1 cellular context compared by ENCODE assay signal in the genomic region with DNA sequence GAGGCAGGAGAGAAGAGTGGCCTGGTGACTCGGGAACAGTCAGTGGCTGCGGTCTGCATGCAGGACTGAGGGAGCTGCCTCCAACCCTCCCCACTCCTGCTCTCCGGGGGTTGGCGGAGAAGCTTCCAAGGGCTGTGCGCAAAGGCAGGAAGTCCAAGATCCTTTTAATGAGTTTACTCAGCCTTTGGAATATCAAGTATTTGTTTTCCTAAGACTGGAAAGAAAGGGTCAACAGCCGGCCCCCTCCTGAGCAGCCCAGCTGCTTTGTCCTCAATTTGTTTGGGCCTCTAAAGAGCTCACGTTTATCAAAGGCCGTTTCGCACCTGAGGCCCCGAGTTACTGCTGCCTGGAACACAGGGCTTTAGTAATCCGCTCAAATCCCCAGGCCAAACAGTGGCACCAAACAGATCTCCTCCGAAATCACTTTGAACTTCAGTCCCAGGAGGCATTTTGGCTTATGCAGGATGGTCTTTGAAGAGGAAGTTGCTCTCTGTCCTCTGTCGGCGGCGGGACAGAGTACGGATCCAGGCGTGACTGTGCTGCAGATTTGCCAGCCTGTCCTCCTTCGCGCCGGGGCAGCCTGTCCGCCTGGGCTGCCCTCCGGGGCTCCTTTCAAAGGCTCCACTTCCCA.
TF ChIP-seq lines count a peak whose summit lies in the region.

No MANE protein-coding gene starts in this region.

TF ChIP-seq in HepG2, 621 proteins besides CTCF, POLR2A, EP300 and RAD21 (continued from another document and continues in another):
- TF ChIP-seq, protein P1, sequence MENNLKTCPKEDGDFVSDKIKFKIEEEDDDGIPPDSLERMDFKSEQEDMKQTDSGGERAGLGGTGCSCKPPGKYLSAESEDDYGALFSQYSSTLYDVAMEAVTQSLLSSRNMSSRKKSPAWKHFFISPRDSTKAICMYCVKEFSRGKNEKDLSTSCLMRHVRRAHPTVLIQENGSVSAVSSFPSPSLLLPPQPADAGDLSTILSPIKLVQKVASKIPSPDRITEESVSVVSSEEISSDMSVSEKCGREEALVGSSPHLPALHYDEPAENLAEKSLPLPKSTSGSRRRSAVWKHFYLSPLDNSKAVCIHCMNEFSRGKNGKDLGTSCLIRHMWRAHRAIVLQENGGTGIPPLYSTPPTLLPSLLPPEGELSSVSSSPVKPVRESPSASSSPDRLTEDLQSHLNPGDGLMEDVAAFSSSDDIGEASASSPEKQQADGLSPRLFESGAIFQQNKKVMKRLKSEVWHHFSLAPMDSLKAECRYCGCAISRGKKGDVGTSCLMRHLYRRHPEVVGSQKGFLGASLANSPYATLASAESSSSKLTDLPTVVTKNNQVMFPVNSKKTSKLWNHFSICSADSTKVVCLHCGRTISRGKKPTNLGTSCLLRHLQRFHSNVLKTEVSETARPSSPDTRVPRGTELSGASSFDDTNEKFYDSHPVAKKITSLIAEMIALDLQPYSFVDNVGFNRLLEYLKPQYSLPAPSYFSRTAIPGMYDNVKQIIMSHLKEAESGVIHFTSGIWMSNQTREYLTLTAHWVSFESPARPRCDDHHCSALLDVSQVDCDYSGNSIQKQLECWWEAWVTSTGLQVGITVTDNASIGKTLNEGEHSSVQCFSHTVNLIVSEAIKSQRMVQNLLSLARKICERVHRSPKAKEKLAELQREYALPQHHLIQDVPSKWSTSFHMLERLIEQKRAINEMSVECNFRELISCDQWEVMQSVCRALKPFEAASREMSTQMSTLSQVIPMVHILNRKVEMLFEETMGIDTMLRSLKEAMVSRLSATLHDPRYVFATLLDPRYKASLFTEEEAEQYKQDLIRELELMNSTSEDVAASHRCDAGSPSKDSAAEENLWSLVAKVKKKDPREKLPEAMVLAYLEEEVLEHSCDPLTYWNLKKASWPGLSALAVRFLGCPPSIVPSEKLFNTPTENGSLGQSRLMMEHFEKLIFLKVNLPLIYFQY (CRISPR knock-in tag; IDR thresholded peaks at IDR 0.05; ENCODE audit: borderline replicate concordance) = no peak
- TF ChIP-seq GABPB1 (CRISPR knock-in tag; IDR thresholded peaks at IDR 0.05) (no peak), GPN1 (CRISPR knock-in tag; IDR thresholded peaks at IDR 0.05; ENCODE audit: borderline replicate concordance) (no peak), ZNF460 (CRISPR knock-in tag; IDR thresholded peaks at IDR 0.05; ENCODE audit: borderline replicate concordance) (no peak), RARG (CRISPR knock-in tag; IDR thresholded peaks at IDR 0.05; ENCODE audit: low read depth) (no peak), CHCHD3 (CRISPR knock-in tag; IDR thresholded peaks at IDR 0.05) (no peak), FOXA1 (IDR thresholded peaks at IDR 0.05) (no peak), FOXA1 (CRISPR knock-in tag; IDR thresholded peaks at IDR 0.05) (peak; percentile 48; the same call in 1 of the 2 replicates), TAF15 (IDR thresholded peaks at IDR 0.05; ENCODE audit: low read depth, low read length, poor library complexity, severe bottlenecking) (no peak), ZSCAN9 (CRISPR knock-in tag; IDR thresholded peaks at IDR 0.05; ENCODE audit: borderline replicate concordance) (no peak), ZNF354B (CRISPR knock-in tag; IDR thresholded peaks at IDR 0.05) (no peak), MEF2D (CRISPR knock-in tag; IDR thresholded peaks at IDR 0.05) (0 out of 2 replicates have a peak, but pooled peaks have one; percentile 26), ZNF350 (CRISPR knock-in tag; IDR thresholded peaks at IDR 0.05; ENCODE audit: borderline replicate concordance, low read depth) (no peak), EED (CRISPR knock-in tag; IDR thresholded peaks at IDR 0.05) (no peak), BCL6 (CRISPR knock-in tag; IDR thresholded peaks at IDR 0.05) (0 out of 2 replicates have a peak, but pooled peaks have one; percentile 35), ZSCAN29 (CRISPR knock-in tag; conservative IDR thresholded peaks at IDR 0.05) (no peak), NCOA2 (CRISPR knock-in tag; IDR thresholded peaks at IDR 0.05) (0 out of 2 replicates have a peak, but pooled peaks have one; percentile 26), HNRNPLL (IDR thresholded peaks at IDR 0.05; ENCODE audit: low read depth, low read length, poor library complexity, severe bottlenecking) (peak; percentile 17), KLF16 (CRISPR knock-in tag; IDR thresholded peaks at IDR 0.05) (no peak), ZNF775 (CRISPR knock-in tag; IDR thresholded peaks at IDR 0.05; ENCODE audit: borderline replicate concordance) (no peak), FOXO1 (CRISPR knock-in tag; IDR thresholded peaks at IDR 0.05) (no peak), NCOR1 (IDR thresholded peaks at IDR 0.05; ENCODE audit: borderline replicate concordance, low read length) (peak; percentile 42; the same call in 1 of the 2 replicates), ZNF234 (CRISPR knock-in tag; conservative IDR thresholded peaks at IDR 0.05) (no peak), MTA3 (CRISPR knock-in tag; IDR thresholded peaks at IDR 0.05) (no peak), SSRP1 (CRISPR knock-in tag; IDR thresholded peaks at IDR 0.05) (no peak), ZNF136 (CRISPR knock-in tag; IDR thresholded peaks at IDR 0.05; ENCODE audit: low read depth) (no peak), MTA1 (CRISPR knock-in tag; IDR thresholded peaks at IDR 0.05; ENCODE audit: borderline replicate concordance) (no peak), NR2F2 (IDR thresholded peaks at IDR 0.05; ENCODE audit: borderline replicate concordance, low read depth) (peak; percentile 49; the same call in 1 of the 2 replicates)
- TF ChIP-seq, protein P2, sequence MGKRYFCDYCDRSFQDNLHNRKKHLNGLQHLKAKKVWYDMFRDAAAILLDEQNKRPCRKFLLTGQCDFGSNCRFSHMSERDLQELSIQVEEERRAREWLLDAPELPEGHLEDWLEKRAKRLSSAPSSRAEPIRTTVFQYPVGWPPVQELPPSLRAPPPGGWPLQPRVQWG (CRISPR knock-in tag; IDR thresholded peaks at IDR 0.05; ENCODE audit: borderline replicate concordance, low read depth) = no peak
- TF ChIP-seq, protein P3, sequence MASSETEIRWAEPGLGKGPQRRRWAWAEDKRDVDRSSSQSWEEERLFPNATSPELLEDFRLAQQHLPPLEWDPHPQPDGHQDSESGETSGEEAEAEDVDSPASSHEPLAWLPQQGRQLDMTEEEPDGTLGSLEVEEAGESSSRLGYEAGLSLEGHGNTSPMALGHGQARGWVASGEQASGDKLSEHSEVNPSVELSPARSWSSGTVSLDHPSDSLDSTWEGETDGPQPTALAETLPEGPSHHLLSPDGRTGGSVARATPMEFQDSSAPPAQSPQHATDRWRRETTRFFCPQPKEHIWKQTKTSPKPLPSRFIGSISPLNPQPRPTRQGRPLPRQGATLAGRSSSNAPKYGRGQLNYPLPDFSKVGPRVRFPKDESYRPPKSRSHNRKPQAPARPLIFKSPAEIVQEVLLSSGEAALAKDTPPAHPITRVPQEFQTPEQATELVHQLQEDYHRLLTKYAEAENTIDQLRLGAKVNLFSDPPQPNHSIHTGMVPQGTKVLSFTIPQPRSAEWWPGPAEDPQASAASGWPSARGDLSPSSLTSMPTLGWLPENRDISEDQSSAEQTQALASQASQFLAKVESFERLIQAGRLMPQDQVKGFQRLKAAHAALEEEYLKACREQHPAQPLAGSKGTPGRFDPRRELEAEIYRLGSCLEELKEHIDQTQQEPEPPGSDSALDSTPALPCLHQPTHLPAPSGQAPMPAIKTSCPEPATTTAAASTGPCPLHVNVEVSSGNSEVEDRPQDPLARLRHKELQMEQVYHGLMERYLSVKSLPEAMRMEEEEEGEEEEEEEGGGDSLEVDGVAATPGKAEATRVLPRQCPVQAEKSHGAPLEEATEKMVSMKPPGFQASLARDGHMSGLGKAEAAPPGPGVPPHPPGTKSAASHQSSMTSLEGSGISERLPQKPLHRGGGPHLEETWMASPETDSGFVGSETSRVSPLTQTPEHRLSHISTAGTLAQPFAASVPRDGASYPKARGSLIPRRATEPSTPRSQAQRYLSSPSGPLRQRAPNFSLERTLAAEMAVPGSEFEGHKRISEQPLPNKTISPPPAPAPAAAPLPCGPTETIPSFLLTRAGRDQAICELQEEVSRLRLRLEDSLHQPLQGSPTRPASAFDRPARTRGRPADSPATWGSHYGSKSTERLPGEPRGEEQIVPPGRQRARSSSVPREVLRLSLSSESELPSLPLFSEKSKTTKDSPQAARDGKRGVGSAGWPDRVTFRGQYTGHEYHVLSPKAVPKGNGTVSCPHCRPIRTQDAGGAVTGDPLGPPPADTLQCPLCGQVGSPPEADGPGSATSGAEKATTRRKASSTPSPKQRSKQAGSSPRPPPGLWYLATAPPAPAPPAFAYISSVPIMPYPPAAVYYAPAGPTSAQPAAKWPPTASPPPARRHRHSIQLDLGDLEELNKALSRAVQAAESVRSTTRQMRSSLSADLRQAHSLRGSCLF (CRISPR knock-in tag; IDR thresholded peaks at IDR 0.05; ENCODE audit: borderline replicate concordance) = no peak
- TF ChIP-seq, protein P4, sequence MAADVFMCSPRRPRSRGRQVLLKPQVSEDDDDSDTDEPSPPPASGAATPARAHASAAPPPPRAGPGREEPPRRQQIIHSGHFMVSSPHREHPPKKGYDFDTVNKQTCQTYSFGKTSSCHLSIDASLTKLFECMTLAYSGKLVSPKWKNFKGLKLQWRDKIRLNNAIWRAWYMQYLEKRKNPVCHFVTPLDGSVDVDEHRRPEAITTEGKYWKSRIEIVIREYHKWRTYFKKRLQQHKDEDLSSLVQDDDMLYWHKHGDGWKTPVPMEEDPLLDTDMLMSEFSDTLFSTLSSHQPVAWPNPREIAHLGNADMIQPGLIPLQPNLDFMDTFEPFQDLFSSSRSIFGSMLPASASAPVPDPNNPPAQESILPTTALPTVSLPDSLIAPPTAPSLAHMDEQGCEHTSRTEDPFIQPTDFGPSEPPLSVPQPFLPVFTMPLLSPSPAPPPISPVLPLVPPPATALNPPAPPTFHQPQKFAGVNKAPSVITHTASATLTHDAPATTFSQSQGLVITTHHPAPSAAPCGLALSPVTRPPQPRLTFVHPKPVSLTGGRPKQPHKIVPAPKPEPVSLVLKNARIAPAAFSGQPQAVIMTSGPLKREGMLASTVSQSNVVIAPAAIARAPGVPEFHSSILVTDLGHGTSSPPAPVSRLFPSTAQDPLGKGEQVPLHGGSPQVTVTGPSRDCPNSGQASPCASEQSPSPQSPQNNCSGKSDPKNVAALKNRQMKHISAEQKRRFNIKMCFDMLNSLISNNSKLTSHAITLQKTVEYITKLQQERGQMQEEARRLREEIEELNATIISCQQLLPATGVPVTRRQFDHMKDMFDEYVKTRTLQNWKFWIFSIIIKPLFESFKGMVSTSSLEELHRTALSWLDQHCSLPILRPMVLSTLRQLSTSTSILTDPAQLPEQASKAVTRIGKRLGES (CRISPR knock-in tag; IDR thresholded peaks at IDR 0.05; ENCODE audit: borderline replicate concordance) = no peak
- TF ChIP-seq, protein P5, sequence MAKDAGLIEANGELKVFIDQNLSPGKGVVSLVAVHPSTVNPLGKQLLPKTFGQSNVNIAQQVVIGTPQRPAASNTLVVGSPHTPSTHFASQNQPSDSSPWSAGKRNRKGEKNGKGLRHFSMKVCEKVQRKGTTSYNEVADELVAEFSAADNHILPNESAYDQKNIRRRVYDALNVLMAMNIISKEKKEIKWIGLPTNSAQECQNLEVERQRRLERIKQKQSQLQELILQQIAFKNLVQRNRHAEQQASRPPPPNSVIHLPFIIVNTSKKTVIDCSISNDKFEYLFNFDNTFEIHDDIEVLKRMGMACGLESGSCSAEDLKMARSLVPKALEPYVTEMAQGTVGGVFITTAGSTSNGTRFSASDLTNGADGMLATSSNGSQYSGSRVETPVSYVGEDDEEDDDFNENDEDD (CRISPR knock-in tag; IDR thresholded peaks at IDR 0.05; ENCODE audit: borderline replicate concordance) = no peak
- TF ChIP-seq, protein P6, sequence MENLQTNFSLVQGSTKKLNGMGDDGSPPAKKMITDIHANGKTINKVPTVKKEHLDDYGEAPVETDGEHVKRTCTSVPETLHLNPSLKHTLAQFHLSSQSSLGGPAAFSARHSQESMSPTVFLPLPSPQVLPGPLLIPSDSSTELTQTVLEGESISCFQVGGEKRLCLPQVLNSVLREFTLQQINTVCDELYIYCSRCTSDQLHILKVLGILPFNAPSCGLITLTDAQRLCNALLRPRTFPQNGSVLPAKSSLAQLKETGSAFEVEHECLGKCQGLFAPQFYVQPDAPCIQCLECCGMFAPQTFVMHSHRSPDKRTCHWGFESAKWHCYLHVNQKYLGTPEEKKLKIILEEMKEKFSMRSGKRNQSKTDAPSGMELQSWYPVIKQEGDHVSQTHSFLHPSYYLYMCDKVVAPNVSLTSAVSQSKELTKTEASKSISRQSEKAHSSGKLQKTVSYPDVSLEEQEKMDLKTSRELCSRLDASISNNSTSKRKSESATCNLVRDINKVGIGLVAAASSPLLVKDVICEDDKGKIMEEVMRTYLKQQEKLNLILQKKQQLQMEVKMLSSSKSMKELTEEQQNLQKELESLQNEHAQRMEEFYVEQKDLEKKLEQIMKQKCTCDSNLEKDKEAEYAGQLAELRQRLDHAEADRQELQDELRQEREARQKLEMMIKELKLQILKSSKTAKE (CRISPR knock-in tag; IDR thresholded peaks at IDR 0.05; ENCODE audit: borderline replicate concordance) = 0 out of 2 replicates have a peak, but pooled peaks have one; percentile 12
- TF ChIP-seq, protein P7, sequence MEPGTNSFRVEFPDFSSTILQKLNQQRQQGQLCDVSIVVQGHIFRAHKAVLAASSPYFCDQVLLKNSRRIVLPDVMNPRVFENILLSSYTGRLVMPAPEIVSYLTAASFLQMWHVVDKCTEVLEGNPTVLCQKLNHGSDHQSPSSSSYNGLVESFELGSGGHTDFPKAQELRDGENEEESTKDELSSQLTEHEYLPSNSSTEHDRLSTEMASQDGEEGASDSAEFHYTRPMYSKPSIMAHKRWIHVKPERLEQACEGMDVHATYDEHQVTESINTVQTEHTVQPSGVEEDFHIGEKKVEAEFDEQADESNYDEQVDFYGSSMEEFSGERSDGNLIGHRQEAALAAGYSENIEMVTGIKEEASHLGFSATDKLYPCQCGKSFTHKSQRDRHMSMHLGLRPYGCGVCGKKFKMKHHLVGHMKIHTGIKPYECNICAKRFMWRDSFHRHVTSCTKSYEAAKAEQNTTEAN (CRISPR knock-in tag; conservative IDR thresholded peaks at IDR 0.05) = no peak
- TF ChIP-seq, protein P8, sequence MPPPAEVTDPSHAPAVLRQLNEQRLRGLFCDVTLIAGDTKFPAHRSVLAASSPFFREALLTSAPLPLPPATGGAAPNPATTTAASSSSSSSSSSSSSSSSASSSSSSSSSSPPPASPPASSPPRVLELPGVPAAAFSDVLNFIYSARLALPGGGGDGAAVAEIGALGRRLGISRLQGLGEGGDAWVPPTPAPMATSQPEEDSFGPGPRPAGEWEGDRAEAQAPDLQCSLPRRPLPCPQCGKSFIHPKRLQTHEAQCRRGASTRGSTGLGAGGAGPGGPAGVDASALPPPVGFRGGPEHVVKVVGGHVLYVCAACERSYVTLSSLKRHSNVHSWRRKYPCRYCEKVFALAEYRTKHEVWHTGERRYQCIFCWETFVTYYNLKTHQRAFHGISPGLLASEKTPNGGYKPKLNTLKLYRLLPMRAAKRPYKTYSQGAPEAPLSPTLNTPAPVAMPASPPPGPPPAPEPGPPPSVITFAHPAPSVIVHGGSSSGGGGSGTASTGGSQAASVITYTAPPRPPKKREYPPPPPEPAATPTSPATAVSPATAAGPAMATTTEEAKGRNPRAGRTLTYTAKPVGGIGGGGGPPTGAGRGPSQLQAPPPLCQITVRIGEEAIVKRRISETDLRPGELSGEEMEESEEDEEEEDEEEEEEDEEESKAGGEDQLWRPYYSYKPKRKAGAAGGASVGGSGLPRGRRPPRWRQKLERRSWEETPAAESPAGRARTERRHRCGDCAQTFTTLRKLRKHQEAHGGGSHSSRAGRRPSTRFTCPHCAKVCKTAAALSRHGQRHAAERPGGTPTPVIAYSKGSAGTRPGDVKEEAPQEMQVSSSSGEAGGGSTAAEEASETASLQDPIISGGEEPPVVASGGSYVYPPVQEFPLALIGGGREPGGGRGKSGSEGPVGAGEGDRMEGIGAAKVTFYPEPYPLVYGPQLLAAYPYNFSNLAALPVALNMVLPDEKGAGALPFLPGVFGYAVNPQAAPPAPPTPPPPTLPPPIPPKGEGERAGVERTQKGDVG (CRISPR knock-in tag; IDR thresholded peaks at IDR 0.05; ENCODE audit: borderline replicate concordance) = no peak
